Comparison of ENCODE assay signal across 9 cellular contexts in genomic region chr4:134470544-134470943, GRCh38.
DNase-seq lines count a peak whose midpoint lies in the region; ATAC-seq and TF ChIP-seq lines count a peak whose summit lies in the region.
"Had no signal": no experiment of that assay in that cellular context is flagged by ENCODE, and none has a peak within 500 bp of the region (broad histone marks: within the 10 kb centered on the region; RNA-seq: fewer than 3 reads in every experiment).

No MANE protein-coding gene starts in this region.

- H3K4me3 ChIP-seq in left ventricle myocardium inferior (no peak overlapping the region), right atrium auricular region (no peak overlapping the region), tibial nerve (no peak overlapping the region)

- H3K36me3 ChIP-seq in left ventricle myocardium inferior (no peaks in the 10 kb centered on the region), right atrium auricular region (no peaks in the 10 kb centered on the region), tibial nerve (no peaks in the 10 kb centered on the region)

- no peak for TF ChIP-seq EP300 in tibial nerve (IDR thresholded peaks at IDR 0.05)

- intact Hi-C loops in left ventricle myocardium inferior (cut with micrococcal nuclease): no loop called here

- no peaks in the 10 kb centered on the region for H3K36me3 Mint-ChIP-seq in glutamatergic neuron (ENCODE audit: unreplicated experiment)
- H3K36me3 Mint-ChIP-seq: naive B cell had no signal

- TF ChIP-seq POLR2A in tibial nerve (IDR thresholded peaks at IDR 0.05): no peak

- ATAC-seq in HG02571 (IDR thresholded peaks at IDR 0.05; ENCODE audit: unreplicated experiment): no peak

- H3K9me3 ChIP-seq in left ventricle myocardium inferior (replicated peaks): peaks cover 13% of the 10 kb centered on the region
- no peaks in the 10 kb centered on the region for H3K9me3 ChIP-seq in right atrium auricular region
- no peaks in the 10 kb centered on the region for H3K9me3 ChIP-seq in tibial nerve

- H3K27ac ChIP-seq in left ventricle myocardium inferior (replicated peaks): no peak overlapping the region
- H3K27ac ChIP-seq in right atrium auricular region: no peak overlapping the region
- no peak overlapping the region for H3K27ac ChIP-seq in tibial nerve

- H3K4me1 Mint-ChIP-seq in glutamatergic neuron (ENCODE audit: low read depth, unreplicated experiment): no peaks in the 10 kb centered on the region
- H3K4me1 Mint-ChIP-seq: naive B cell had no signal

- no peak overlapping the region for H3K4me3 Mint-ChIP-seq in glutamatergic neuron (ENCODE audit: unreplicated experiment)
- H3K4me3 Mint-ChIP-seq: naive B cell had no signal

- H3K4me1 ChIP-seq in left ventricle myocardium inferior (no peaks in the 10 kb centered on the region), right atrium auricular region (no peaks in the 10 kb centered on the region), tibial nerve (no peaks in the 10 kb centered on the region)

- TF ChIP-seq CTCF in left ventricle myocardium inferior (IDR thresholded peaks at IDR 0.05; ENCODE audit: borderline replicate concordance) (peak; percentile 47), right atrium auricular region (IDR thresholded peaks at IDR 0.05) (no peak), glutamatergic neuron (IDR thresholded peaks at IDR 0.05; ENCODE audit: partially characterized antibody, unreplicated experiment) (peak; percentile 27), tibial nerve (IDR thresholded peaks at IDR 0.05) (peak in 1 of 5 experiments; percentile 26)

- H3K27ac Mint-ChIP-seq in glutamatergic neuron (ENCODE audit: unreplicated experiment): no peak overlapping the region
- H3K27ac Mint-ChIP-seq: naive B cell had no signal

- H3K27me3 ChIP-seq in left ventricle myocardium inferior (ENCODE audit: low read depth): no peaks in the 10 kb centered on the region
- no peaks in the 10 kb centered on the region for H3K27me3 ChIP-seq in right atrium auricular region
- no peaks in the 10 kb centered on the region for H3K27me3 ChIP-seq in tibial nerve

- 2 to 12% methylated on average over 2 of the region's 2 CpGs for WGBS in tibial nerve, 2 donors

- H3K27me3 Mint-ChIP-seq in glutamatergic neuron (ENCODE audit: unreplicated experiment): no peaks in the 10 kb centered on the region
- H3K27me3 Mint-ChIP-seq: naive B cell had no signal

- H3K9me3 Mint-ChIP-seq in glutamatergic neuron (ENCODE audit: unreplicated experiment): no peaks in the 10 kb centered on the region

- DNase-seq in left ventricle myocardium inferior: no peak
- DNase-seq in right atrium auricular region (ENCODE audit: low spot score): no peak
- DNase-seq in RKO (ENCODE audit: low spot score): peak; percentile 37
- peak; percentile 18 for DNase-seq in glutamatergic neuron
- DNase-seq in tibial nerve (ENCODE audit: low spot score in 2 of 2): no peak
- no peak for DNase-seq in activated CD4-positive, alpha-beta T cell treated with anti-CD3 and anti-CD28 coated beads, Interleukin-2, amount 50 U/mL, for 1 hour
- DNase-seq in activated CD4-positive, alpha-beta T cell treated with anti-CD3 and anti-CD28 coated beads for 1 hour: no peak
- DNase-seq: naive B cell had no signal

Comparison
In these comparisons a context has a peak if more than half of its experiments do, and no peak if none do; other contexts are left out.
1. CTCF ChIP-seq: peak in left ventricle myocardium inferior (single experiment) and glutamatergic neuron (single experiment); none in right atrium auricular region (0 of 2).
2. DNase-seq: peak in RKO (single experiment) and glutamatergic neuron (single experiment); none in left ventricle myocardium inferior (single experiment), right atrium auricular region (single experiment), tibial nerve (0 of 2), activated CD4-positive, alpha-beta T cell treated with anti-CD3 and anti-CD28 coated beads, Interleukin-2, amount 50 U/mL, for 1 hour (single experiment) and activated CD4-positive, alpha-beta T cell treated with anti-CD3 and anti-CD28 coated beads for 1 hour (single experiment).